Comparison of ENCODE assay signal across 1 cellular context in genomic region chr19:46605356-46605821, GRCh38.
TF ChIP-seq lines count a peak whose summit lies in the region.

No MANE protein-coding gene starts in this region.

TF ChIP-seq in HepG2, 621 proteins besides CTCF, POLR2A, EP300 and RAD21:
- TF ChIP-seq FOXO4 (CRISPR knock-in tag; conservative IDR thresholded peaks at IDR 0.05) (0 out of 2 replicates have a peak, but pooled peaks have one; percentile 33), ZNF253 (CRISPR knock-in tag; IDR thresholded peaks at IDR 0.05; ENCODE audit: borderline replicate concordance) (no peak), AGO2 (optimal IDR thresholded peaks at IDR 0.05; ENCODE audit: low read depth, low read length) (peak; percentile 69), GATAD1 (CRISPR knock-in tag; IDR thresholded peaks at IDR 0.05) (no peak), ZC3H13 (CRISPR knock-in tag; IDR thresholded peaks at IDR 0.05) (no peak)
